23 cellular contexts compared by ENCODE assay signal in genomic region chr10:101812606-101813005, GRCh38. TPM values are rescaled to one million over a fixed set of nuclear protein-coding genes. Genes with fewer than 3 reads are reported as not detected.
DNase-seq lines count a peak whose midpoint lies in the region; ATAC-seq lines count a peak whose summit lies in the region.
"Had no signal": no experiment of that assay in that cellular context is flagged by ENCODE, and none has a peak within 500 bp of the region (broad histone marks: within the 10 kb centered on the region; RNA-seq: fewer than 3 reads in every experiment).

No MANE protein-coding gene starts in this region.

- H3K4me3 Mint-ChIP-seq in IgD-negative memory B cell, result peak overlapping the region in 1 of 4 donors; percentile 55
- no peak overlapping the region for H3K4me3 Mint-ChIP-seq in natural killer cell treated with Interleukin-12 subunit alpha and Interleukin-12 subunit beta and Interleukin-15 and Interleukin-18, amount 100 ng/mL, for 72 hours
- H3K4me3 Mint-ChIP-seq in stimulated activated memory B cell treated with anti-CD40 and anti-IgM and Interleukin-4, amounts not matched to agents 10 μg/mL and 1 μg/mL and 100 μg/mL, for 72 hours, result no peak overlapping the region
- H3K4me3 Mint-ChIP-seq: activated CD4-positive, alpha-beta T cell treated with anti-CD3 and anti-CD28 coated beads, Interleukin-2, amount 10 ng/mL, durations not matched to agents 7 days and 5 days had no signal

- H3K36me3 Mint-ChIP-seq in IgD-negative memory B cell, result no peaks in the 10 kb centered on the region
- H3K36me3 Mint-ChIP-seq in natural killer cell treated with Interleukin-12 subunit alpha and Interleukin-12 subunit beta and Interleukin-15 and Interleukin-18, amount 100 ng/mL, for 72 hours, result peaks cover 13% of the 10 kb centered on the region
- H3K36me3 Mint-ChIP-seq in stimulated activated memory B cell treated with anti-CD40 and anti-IgM and Interleukin-4, amounts not matched to agents 10 μg/mL and 1 μg/mL and 100 μg/mL, for 72 hours, result peaks cover 29% of the 10 kb centered on the region

- peak; percentile 66 for DNase-seq in DMS 273 (lab: John Stamatoyannopoulos, UW; ENCODE audit: unreplicated experiment)
- DNase-seq in DMS 273 treated with DMSO at 0.1 percent for 48 hours (lab: John Stamatoyannopoulos, UW), result no peak
- DNase-seq in cerebellum (ENCODE audit: low spot score), result peak; percentile 41
- no peak for DNase-seq in natural killer cell treated with Interleukin-12 subunit alpha and Interleukin-12 subunit beta and Interleukin-15 and Interleukin-18, amount 100 ng/mL, for 72 hours (ENCODE audit: low spot score)
- no peak for DNase-seq in NK-92 (lab: John Stamatoyannopoulos, UW; ENCODE audit: unreplicated experiment)
- DNase-seq in activated CD4-positive, CD25-positive, alpha-beta regulatory T cell (lab: John Stamatoyannopoulos, UW), result no peak
- DNase-seq: activated CD4-positive, alpha-beta T cell treated with anti-CD3 and anti-CD28 coated beads, Interleukin-2, amount 10 ng/mL, durations not matched to agents 7 days and 5 days; activated naive CD4-positive, alpha-beta T cell treated with anti-CD3 and anti-CD28 coated beads, Interleukin-2, amount 50 U/mL, for 16 hours; BE2C; dermis blood vessel endothelial cell; NCI-H1694 treated with DMSO at 0.1 percent for 48 hours; NCI-H226; NK-92 treated with Interleukin-12 subunit alpha and Interleukin-12 subunit beta, amount 100 ng/mL, for 24 hours; stimulated activated CD8-positive, alpha-beta memory T cell treated with anti-CD3 and anti-CD28 coated beads, Interleukin-4, amount 100 ng/mL, for 48 hours had no signal

- H3K4me1 Mint-ChIP-seq in IgD-negative memory B cell, result peaks cover 27 to 32% (median 29%) of the 10 kb centered on the region in 3 donors
- H3K4me1 Mint-ChIP-seq in natural killer cell treated with Interleukin-12 subunit alpha and Interleukin-12 subunit beta and Interleukin-15 and Interleukin-18, amount 100 ng/mL, for 72 hours (ENCODE audit: low read depth in 2 of 2), result peaks cover 31 to 35% of the 10 kb centered on the region in 2 donors
- peaks cover 40% of the 10 kb centered on the region for H3K4me1 Mint-ChIP-seq in stimulated activated memory B cell treated with anti-CD40 and anti-IgM and Interleukin-4, amounts not matched to agents 10 μg/mL and 1 μg/mL and 100 μg/mL, for 72 hours

- ATAC-seq in natural killer cell treated with Interleukin-12 subunit alpha and Interleukin-12 subunit beta and Interleukin-15 and Interleukin-18, amount 100 ng/mL, for 72 hours, result no peak
- ATAC-seq in stimulated activated memory B cell treated with anti-CD40 and anti-IgM and Interleukin-4, amounts not matched to agents 10 μg/mL and 1 μg/mL and 100 μg/mL, for 72 hours, result no peak

- H3K27me3 Mint-ChIP-seq in IgD-negative memory B cell, result no peaks in the 10 kb centered on the region
- H3K27me3 Mint-ChIP-seq in natural killer cell treated with Interleukin-12 subunit alpha and Interleukin-12 subunit beta and Interleukin-15 and Interleukin-18, amount 100 ng/mL, for 72 hours, result no peaks in the 10 kb centered on the region
- no peaks in the 10 kb centered on the region for H3K27me3 Mint-ChIP-seq in stimulated activated memory B cell treated with anti-CD40 and anti-IgM and Interleukin-4, amounts not matched to agents 10 μg/mL and 1 μg/mL and 100 μg/mL, for 72 hours
- H3K27me3 Mint-ChIP-seq: activated CD4-positive, alpha-beta T cell treated with anti-CD3 and anti-CD28 coated beads, Interleukin-2, amount 10 ng/mL, durations not matched to agents 7 days and 5 days had no signal

- no peaks in the 10 kb centered on the region for H3K9me3 Mint-ChIP-seq in IgD-negative memory B cell
- no peaks in the 10 kb centered on the region for H3K9me3 Mint-ChIP-seq in natural killer cell treated with Interleukin-12 subunit alpha and Interleukin-12 subunit beta and Interleukin-15 and Interleukin-18, amount 100 ng/mL, for 72 hours
- H3K9me3 Mint-ChIP-seq in stimulated activated memory B cell treated with anti-CD40 and anti-IgM and Interleukin-4, amounts not matched to agents 10 μg/mL and 1 μg/mL and 100 μg/mL, for 72 hours, result no peaks in the 10 kb centered on the region
- H3K9me3 Mint-ChIP-seq: activated CD4-positive, alpha-beta T cell treated with anti-CD3 and anti-CD28 coated beads, Interleukin-2, amount 10 ng/mL, durations not matched to agents 7 days and 5 days had no signal

- peak overlapping the region in 2 of 3 donors; percentile 41 to 53 for H3K27ac Mint-ChIP-seq in IgD-negative memory B cell
- H3K27ac Mint-ChIP-seq in natural killer cell treated with Interleukin-12 subunit alpha and Interleukin-12 subunit beta and Interleukin-15 and Interleukin-18, amount 100 ng/mL, for 72 hours, result peak overlapping the region; percentile 17 to 85
- H3K27ac Mint-ChIP-seq in stimulated activated memory B cell treated with anti-CD40 and anti-IgM and Interleukin-4, amounts not matched to agents 10 μg/mL and 1 μg/mL and 100 μg/mL, for 72 hours, result no peak overlapping the region
- H3K27ac Mint-ChIP-seq: activated CD4-positive, alpha-beta T cell treated with anti-CD3 and anti-CD28 coated beads, Interleukin-2, amount 10 ng/mL, durations not matched to agents 7 days and 5 days had no signal

RNA-seq across cellular contexts. Expression of gene OGA, which starts 5.6 kb away (rescaled TPM):
- 47.8 TPM for polyA plus RNA-seq in IgD-negative memory B cell
- total RNA-seq in cerebellum, result 295 TPM
- total RNA-seq in natural killer cell treated with Interleukin-12 subunit alpha and Interleukin-12 subunit beta and Interleukin-15 and Interleukin-18, amount 100 ng/mL, for 72 hours, result 100 to 1,000 TPM; 174 to 237 TPM

RNA-seq across cellular contexts. Expression of gene NPM3, which starts 29.4 kb away (rescaled TPM):
- polyA plus RNA-seq in IgD-negative memory B cell, result 2.9 TPM
- total RNA-seq in cerebellum, result 13.0 TPM
- total RNA-seq in natural killer cell treated with Interleukin-12 subunit alpha and Interleukin-12 subunit beta and Interleukin-15 and Interleukin-18, amount 100 ng/mL, for 72 hours, result 100 to 1,000 TPM in 1 of 2 donors, 10 to 100 TPM in 1; 52.5 to 157 TPM

RNA-seq across cellular contexts. Expression of gene KCNIP2, which starts 31.0 kb away (rescaled TPM):
- 14.5 TPM for polyA plus RNA-seq in IgD-negative memory B cell
- total RNA-seq in cerebellum, result 8.3 TPM
- total RNA-seq in natural killer cell treated with Interleukin-12 subunit alpha and Interleukin-12 subunit beta and Interleukin-15 and Interleukin-18, amount 100 ng/mL, for 72 hours, result 1 to 10 TPM; 2.2 to 6.8 TPM
- total RNA-seq: H4 had no signal

RNA-seq across cellular contexts. Expression of gene FGF8, which starts 36.7 kb away (rescaled TPM):
- polyA plus RNA-seq in IgD-negative memory B cell, result not detected
- total RNA-seq in cerebellum, result 1.2 TPM
- total RNA-seq in natural killer cell treated with Interleukin-12 subunit alpha and Interleukin-12 subunit beta and Interleukin-15 and Interleukin-18, amount 100 ng/mL, for 72 hours, result not detected
- total RNA-seq: activated CD4-positive, alpha-beta T cell treated with anti-CD3 and anti-CD28 coated beads, Interleukin-2, amount 10 ng/mL, durations not matched to agents 7 days and 5 days; dermis blood vessel endothelial cell; frontal cortex; H4; MCF 10A; RPMI7951; smooth muscle cell; temporal lobe had no signal
- polyA plus RNA-seq: liver, smooth muscle cell had no signal

Comparison
In these comparisons a context has a peak if more than half of its experiments do, and no peak if none do; other contexts are left out.
1. DNase-seq: peak in DMS 273 (single experiment) and cerebellum (single experiment); none in DMS 273 treated with DMSO at 0.1 percent for 48 hours (single experiment), natural killer cell treated with Interleukin-12 subunit alpha and Interleukin-12 subunit beta and Interleukin-15 and Interleukin-18, amount 100 ng/mL, for 72 hours (single experiment), NK-92 (single experiment) and activated CD4-positive, CD25-positive, alpha-beta regulatory T cell (0 of 4).